ENCODE assay signal across 18 cellular contexts in genomic region chr9:119689879-119690278, GRCh38.
A peak's percentile ranks its signal among the peaks of the same experiment; 100 is the strongest.
DNase-seq lines count a peak whose midpoint lies in the region; FAIRE-seq and TF ChIP-seq lines count a peak whose summit lies in the region.
"Had no signal": no experiment of that assay in that cellular context is flagged by ENCODE, and none has a peak within 500 bp of the region (broad histone marks: within the 10 kb centered on the region; RNA-seq: fewer than 3 reads in every experiment).

No MANE protein-coding gene starts in this region.

- no peak for FAIRE-seq in urothelium cell line (lab: Jason Lieb, UNC)
- FAIRE-seq: GM12892, K562 had no signal

- DNase-seq in DMS 273 (lab: John Stamatoyannopoulos, UW; ENCODE audit: unreplicated experiment) (peak; percentile 20), DMS 273 treated with DMSO at 0.1 percent for 48 hours (lab: John Stamatoyannopoulos, UW) (no peak), iPS-NIHi11 (ENCODE audit: low spot score) (peak; percentile 54), urothelium cell line (ENCODE audit: low spot score) (peak; percentile 11), UCSD-AML1 (lab: John Stamatoyannopoulos, UW; ENCODE audit: unreplicated experiment) (no peak), DMS153 treated with DMSO at 0.1 percent for 48 hours (lab: John Stamatoyannopoulos, UW; ENCODE audit: unreplicated experiment) (no peak), NCI-H1105 treated with DMSO at 0.1 percent for 48 hours (lab: John Stamatoyannopoulos, UW) (no peak)
- DNase-seq: activated CD8-positive, alpha-beta T cell treated with anti-CD3 and anti-CD28 coated beads, Interleukin-2, amount 10 ng/mL, durations not matched to agents 7 days and 5 days; activated T-cell treated with anti-CD3 and anti-CD28 coated beads, Interleukin-2, amount 50 U/mL, for 48 hours; MV-4-11; NCI-H2029; NCI-H446 treated with DMSO at 0.1 percent for 48 hours; Right ventricle myocardium superior; stimulated activated CD4-positive, alpha-beta T cell treated with anti-CD3 and anti-CD28 coated beads, Interleukin-1b, Interleukin-23, amount 100 ng/mL, for 48 hours; stimulated activated naive CD8-positive, alpha-beta T cell treated with anti-CD3 and anti-CD28 coated beads, Interleukin-15, Interleukin-2, amounts not matched to agents 100 U/mL and 50 U/mL, for 24 hours had no signal

TF ChIP-seq in PFSK-1, 5 proteins besides CTCF, POLR2A, EP300 and RAD21:
- TF ChIP-seq FOXP2 (optimal IDR thresholded peaks at IDR 0.05; ENCODE audit: borderline replicate concordance, extremely low read depth, extremely low read length, insufficient read depth): no peak
- no peak for TF ChIP-seq POLR2AphosphoS5 (IDR thresholded peaks at IDR 0.05; ENCODE audit: low read depth, low read length)
- TF ChIP-seq SIN3A (IDR thresholded peaks at IDR 0.05; ENCODE audit: borderline replicate concordance, insufficient read depth, low read length): no peak
- TF ChIP-seq REST (IDR thresholded peaks at IDR 0.05; ENCODE audit: insufficient read depth in 1 of 2, low read depth in 2 of 2, low read length in 2 of 2): peak; percentile 72 to 90
- TF ChIP-seq TAF1 (IDR thresholded peaks at IDR 0.05; ENCODE audit: borderline replicate concordance, insufficient read depth, low read length): no peak

Comparison
In these comparisons a context has a peak if more than half of its experiments do, and no peak if none do; other contexts are left out.
1. DNase-seq: peak in DMS 273 (single experiment), iPS-NIHi11 (single experiment) and urothelium cell line (single experiment); none in DMS 273 treated with DMSO at 0.1 percent for 48 hours (single experiment), UCSD-AML1 (single experiment), DMS153 treated with DMSO at 0.1 percent for 48 hours (single experiment) and NCI-H1105 treated with DMSO at 0.1 percent for 48 hours (single experiment).